9 cellular contexts compared by ENCODE assay signal in the genomic region with DNA sequence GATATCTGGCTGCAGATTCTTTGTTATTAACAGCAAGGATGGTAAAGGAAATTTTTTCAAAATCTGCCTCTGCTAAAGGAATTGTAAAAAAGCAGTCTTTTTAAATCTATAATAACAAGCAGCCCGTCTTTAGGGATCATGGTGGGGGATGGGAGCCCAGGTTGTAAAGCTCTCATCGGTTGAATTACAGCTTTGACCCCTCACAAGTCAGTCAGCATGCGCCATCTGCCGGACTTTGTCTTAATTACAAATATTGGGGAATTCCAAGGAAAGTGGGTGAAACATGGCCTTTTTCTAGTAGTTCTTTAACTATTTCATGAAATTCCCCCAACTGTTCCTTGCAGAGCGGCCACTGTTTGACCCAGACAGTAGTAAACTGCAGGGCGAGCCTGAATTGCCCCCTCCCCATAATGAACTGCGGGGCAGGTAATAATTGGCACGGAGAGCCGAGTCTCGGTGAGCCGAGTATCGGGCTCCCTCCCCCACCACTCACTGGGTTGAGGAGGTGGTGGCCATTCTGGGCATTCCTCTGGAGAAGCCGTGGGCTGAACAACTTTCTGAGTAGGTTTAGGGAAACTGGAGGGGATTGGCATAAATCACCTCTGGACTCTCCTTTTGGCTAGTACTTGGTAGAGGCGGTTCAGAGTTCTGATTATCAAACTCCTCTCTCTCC. TPM values are rescaled to one million over a fixed set of nuclear protein-coding genes. Genes with fewer than 3 reads are reported as not detected.
A peak's percentile ranks its signal among the peaks of the same experiment; 100 is the strongest.
DNase-seq lines count a peak whose midpoint lies in the region; ATAC-seq and TF ChIP-seq lines count a peak whose summit lies in the region.
"Had no signal": no experiment of that assay in that cellular context is flagged by ENCODE, and none has a peak within 500 bp of the region (broad histone marks: within the 10 kb centered on the region; RNA-seq: fewer than 3 reads in every experiment).

No MANE protein-coding gene starts in this region.

- peaks cover 12% of the 10 kb centered on the region for H3K36me3 ChIP-seq in GM23338 (ENCODE audit: insufficient read depth)
- no peaks in the 10 kb centered on the region for H3K36me3 ChIP-seq in neural progenitor cell

- H3K79me2 ChIP-seq in GM23338 (replicated peaks; ENCODE audit: insufficient read depth) (no peaks in the 10 kb centered on the region), neural progenitor cell (ENCODE audit: low read depth) (no peaks in the 10 kb centered on the region)

- H2AFZ ChIP-seq in GM23338 (no peak overlapping the region), neural progenitor cell (replicated peaks) (no peak overlapping the region)

- H3K27ac ChIP-seq in GM23338 (ENCODE audit: low read depth) (no peak overlapping the region), neural progenitor cell (no peak overlapping the region)

- intact Hi-C loops in Right ventricle myocardium inferior (cut with DNase I): no loop called here

- no peaks in the 10 kb centered on the region for H3K4me1 Mint-ChIP-seq in GM23338
- H3K4me1 Mint-ChIP-seq in neural progenitor cell: no peaks in the 10 kb centered on the region

- no peaks in the 10 kb centered on the region for H3K9me3 ChIP-seq in neural progenitor cell (ENCODE audit: low read depth)

- H3K4me3 Mint-ChIP-seq in GM23338: no peak overlapping the region
- H3K4me3 Mint-ChIP-seq in neural progenitor cell: no peak overlapping the region

- ATAC-seq in GM23338: peak; percentile 83
- no peak for ATAC-seq in Right ventricle myocardium inferior
- ATAC-seq: sciatic nerve had no signal

- DNase-seq in GM23338 (ENCODE audit: low spot score) (peak; percentile 94), NCI-H128 (lab: John Stamatoyannopoulos, UW; ENCODE audit: unreplicated experiment) (peak; percentile 57), SW480 (ENCODE audit: low spot score) (peak; percentile 20), neural progenitor cell (ENCODE audit: low spot score) (peak; percentile 79), AG08396 (ENCODE audit: low spot score) (no peak), Right ventricle myocardium inferior (ENCODE audit: missing footprints) (no peak)
- DNase-seq in activated T-cell treated with anti-CD3 and anti-CD28 coated beads, Interleukin-2, amount 50 U/mL, for 48 hours: no peak
- DNase-seq: T1000 had no signal

- peaks cover 88% of the 10 kb centered on the region for H3K9me3 Mint-ChIP-seq in GM23338
- H3K9me3 Mint-ChIP-seq in neural progenitor cell: peaks cover 61% of the 10 kb centered on the region

- H3K27me3 Mint-ChIP-seq in GM23338 (ENCODE audit: insufficient read depth, low read depth, poor library complexity): no peaks in the 10 kb centered on the region
- no peaks in the 10 kb centered on the region for H3K27me3 Mint-ChIP-seq in neural progenitor cell (ENCODE audit: insufficient read depth, low read depth)

- H3K27ac Mint-ChIP-seq in GM23338: no peak overlapping the region
- no peak overlapping the region for H3K27ac Mint-ChIP-seq in neural progenitor cell

- H3K36me3 Mint-ChIP-seq in GM23338 (ENCODE audit: low read depth) (peaks cover 17% of the 10 kb centered on the region), neural progenitor cell (no peaks in the 10 kb centered on the region)

- H3K4me2 ChIP-seq in GM23338: peak overlapping the region; percentile 46; the same call in 1 of the 2 replicates
- no peak overlapping the region for H3K4me2 ChIP-seq in neural progenitor cell

- TF ChIP-seq CTCF in GM23338 (conservative IDR thresholded peaks at IDR 0.05; ENCODE audit: low read depth in 2 of 2): peak; percentile 81 to 87
- peak; percentile 69 for TF ChIP-seq CTCF in neural progenitor cell (IDR thresholded peaks at IDR 0.05)

- H4K20me1 ChIP-seq in GM23338 (replicated peaks; ENCODE audit: insufficient read depth): no peaks in the 10 kb centered on the region
- H4K20me1 ChIP-seq in neural progenitor cell (ENCODE audit: low read depth): no peaks in the 10 kb centered on the region

- H3K4me1 ChIP-seq in GM23338 (ENCODE audit: insufficient read depth): peaks cover 13% of the 10 kb centered on the region
- H3K4me1 ChIP-seq in neural progenitor cell: no peaks in the 10 kb centered on the region

- no peaks in the 10 kb centered on the region for H3K27me3 ChIP-seq in GM23338 (ENCODE audit: insufficient read depth)
- no peaks in the 10 kb centered on the region for H3K27me3 ChIP-seq in neural progenitor cell

- no peak overlapping the region for H3K9ac ChIP-seq in neural progenitor cell

- H3K4me3 ChIP-seq in GM23338 (no peak overlapping the region), neural progenitor cell (no peak overlapping the region)

- H3F3A ChIP-seq in GM23338 (replicated peaks; ENCODE audit: low read depth) (no peaks in the 10 kb centered on the region), neural progenitor cell (ENCODE audit: low read depth) (no peaks in the 10 kb centered on the region)

- H3K9me2 ChIP-seq in GM23338 (ENCODE audit: insufficient read depth): no peaks in the 10 kb centered on the region

TF ChIP-seq in GM23338, 12 proteins besides CTCF, POLR2A, EP300 and RAD21 (continues in another document):
- TF ChIP-seq, protein P1, sequence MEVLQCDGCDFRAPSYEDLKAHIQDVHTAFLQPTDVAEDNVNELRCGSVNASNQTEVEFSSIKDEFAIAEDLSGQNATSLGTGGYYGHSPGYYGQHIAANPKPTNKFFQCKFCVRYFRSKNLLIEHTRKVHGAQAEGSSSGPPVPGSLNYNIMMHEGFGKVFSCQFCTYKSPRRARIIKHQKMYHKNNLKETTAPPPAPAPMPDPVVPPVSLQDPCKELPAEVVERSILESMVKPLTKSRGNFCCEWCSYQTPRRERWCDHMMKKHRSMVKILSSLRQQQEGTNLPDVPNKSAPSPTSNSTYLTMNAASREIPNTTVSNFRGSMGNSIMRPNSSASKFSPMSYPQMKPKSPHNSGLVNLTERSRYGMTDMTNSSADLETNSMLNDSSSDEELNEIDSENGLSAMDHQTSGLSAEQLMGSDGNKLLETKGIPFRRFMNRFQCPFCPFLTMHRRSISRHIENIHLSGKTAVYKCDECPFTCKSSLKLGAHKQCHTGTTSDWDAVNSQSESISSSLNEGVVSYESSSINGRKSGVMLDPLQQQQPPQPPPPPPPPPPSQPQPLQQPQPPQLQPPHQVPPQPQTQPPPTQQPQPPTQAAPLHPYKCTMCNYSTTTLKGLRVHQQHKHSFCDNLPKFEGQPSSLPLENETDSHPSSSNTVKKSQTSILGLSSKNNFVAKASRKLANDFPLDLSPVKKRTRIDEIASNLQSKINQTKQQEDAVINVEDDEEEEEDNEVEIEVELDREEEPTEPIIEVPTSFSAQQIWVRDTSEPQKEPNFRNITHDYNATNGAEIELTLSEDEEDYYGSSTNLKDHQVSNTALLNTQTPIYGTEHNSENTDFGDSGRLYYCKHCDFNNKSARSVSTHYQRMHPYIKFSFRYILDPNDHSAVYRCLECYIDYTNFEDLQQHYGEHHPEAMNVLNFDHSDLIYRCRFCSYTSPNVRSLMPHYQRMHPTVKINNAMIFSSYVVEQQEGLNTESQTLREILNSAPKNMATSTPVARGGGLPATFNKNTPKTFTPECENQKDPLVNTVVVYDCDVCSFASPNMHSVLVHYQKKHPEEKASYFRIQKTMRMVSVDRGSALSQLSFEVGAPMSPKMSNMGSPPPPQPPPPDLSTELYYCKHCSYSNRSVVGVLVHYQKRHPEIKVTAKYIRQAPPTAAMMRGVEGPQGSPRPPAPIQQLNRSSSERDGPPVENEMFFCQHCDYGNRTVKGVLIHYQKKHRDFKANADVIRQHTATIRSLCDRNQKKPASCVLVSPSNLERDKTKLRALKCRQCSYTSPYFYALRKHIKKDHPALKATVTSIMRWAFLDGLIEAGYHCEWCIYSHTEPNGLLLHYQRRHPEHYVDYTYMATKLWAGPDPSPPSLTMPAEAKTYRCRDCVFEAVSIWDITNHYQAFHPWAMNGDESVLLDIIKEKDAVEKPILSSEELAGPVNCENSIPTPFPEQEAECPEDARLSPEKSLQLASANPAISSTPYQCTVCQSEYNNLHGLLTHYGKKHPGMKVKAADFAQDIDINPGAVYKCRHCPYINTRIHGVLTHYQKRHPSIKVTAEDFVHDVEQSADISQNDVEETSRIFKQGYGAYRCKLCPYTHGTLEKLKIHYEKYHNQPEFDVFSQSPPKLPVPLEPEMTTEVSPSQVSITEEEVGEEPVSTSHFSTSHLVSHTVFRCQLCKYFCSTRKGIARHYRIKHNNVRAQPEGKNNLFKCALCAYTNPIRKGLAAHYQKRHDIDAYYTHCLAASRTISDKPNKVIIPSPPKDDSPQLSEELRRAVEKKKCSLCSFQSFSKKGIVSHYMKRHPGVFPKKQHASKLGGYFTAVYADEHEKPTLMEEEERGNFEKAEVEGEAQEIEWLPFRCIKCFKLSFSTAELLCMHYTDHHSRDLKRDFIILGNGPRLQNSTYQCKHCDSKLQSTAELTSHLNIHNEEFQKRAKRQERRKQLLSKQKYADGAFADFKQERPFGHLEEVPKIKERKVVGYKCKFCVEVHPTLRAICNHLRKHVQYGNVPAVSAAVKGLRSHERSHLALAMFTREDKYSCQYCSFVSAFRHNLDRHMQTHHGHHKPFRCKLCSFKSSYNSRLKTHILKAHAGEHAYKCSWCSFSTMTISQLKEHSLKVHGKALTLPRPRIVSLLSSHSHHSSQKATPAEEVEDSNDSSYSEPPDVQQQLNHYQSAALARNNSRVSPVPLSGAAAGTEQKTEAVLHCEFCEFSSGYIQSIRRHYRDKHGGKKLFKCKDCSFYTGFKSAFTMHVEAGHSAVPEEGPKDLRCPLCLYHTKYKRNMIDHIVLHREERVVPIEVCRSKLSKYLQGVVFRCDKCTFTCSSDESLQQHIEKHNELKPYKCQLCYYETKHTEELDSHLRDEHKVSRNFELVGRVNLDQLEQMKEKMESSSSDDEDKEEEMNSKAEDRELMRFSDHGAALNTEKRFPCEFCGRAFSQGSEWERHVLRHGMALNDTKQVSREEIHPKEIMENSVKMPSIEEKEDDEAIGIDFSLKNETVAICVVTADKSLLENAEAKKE (CRISPR knock-in tag; IDR thresholded peaks at IDR 0.05): no peak
- TF ChIP-seq CREB1 (CRISPR knock-in tag; IDR thresholded peaks at IDR 0.05; ENCODE audit: low read depth) (no peak), POLR2AphosphoS5 (IDR thresholded peaks at IDR 0.05; ENCODE audit: low read depth) (no peak), ZNF114 (CRISPR knock-in tag; IDR thresholded peaks at IDR 0.05) (no peak)

RNA-seq across cellular contexts. Expression of gene ZNF578, which starts 11.6 kb away (rescaled TPM):
- total RNA-seq in GM23338 (2014; rRNA removed; shearing (Covaris generic)): 11.9 and 23.9 TPM in 2 replicates
- polyA plus RNA-seq in GM23338 (2016; fragmentation: Nextera tagmentation; extraction: Ambion mirVana): 2.9 and 4.1 TPM in 2 replicates
- total RNA-seq in neural progenitor cell (ENCODE audit: low replicate concordance) (3.8 and 9.7 TPM in 2 replicates), Right ventricle myocardium inferior (1.6 TPM)

RNA-seq across cellular contexts. Expression of gene ZNF534, which starts 36.0 kb away (rescaled TPM):
- 0.10 TPM in 1 of 2 replicates, not detected in the other for total RNA-seq in GM23338 (2014; rRNA removed; shearing (Covaris generic))
- polyA plus RNA-seq in GM23338 (2016; fragmentation: Nextera tagmentation; extraction: Ambion mirVana): 0.23 and 1.0 TPM in 2 replicates
- total RNA-seq in neural progenitor cell (ENCODE audit: low replicate concordance): 0.43 and 0.62 TPM in 2 replicates
- total RNA-seq in Right ventricle myocardium inferior: 0.24 TPM

Comparison
In these comparisons a context has a peak if more than half of its experiments do, and no peak if none do; other contexts are left out.
1. DNase-seq: peak in GM23338 (single experiment), NCI-H128 (single experiment), SW480 (single experiment) and neural progenitor cell (single experiment); none in activated T-cell treated with anti-CD3 and anti-CD28 coated beads, Interleukin-2, amount 50 U/mL, for 48 hours (0 of 2), AG08396 (single experiment) and Right ventricle myocardium inferior (single experiment).